In the genomic region with DNA sequence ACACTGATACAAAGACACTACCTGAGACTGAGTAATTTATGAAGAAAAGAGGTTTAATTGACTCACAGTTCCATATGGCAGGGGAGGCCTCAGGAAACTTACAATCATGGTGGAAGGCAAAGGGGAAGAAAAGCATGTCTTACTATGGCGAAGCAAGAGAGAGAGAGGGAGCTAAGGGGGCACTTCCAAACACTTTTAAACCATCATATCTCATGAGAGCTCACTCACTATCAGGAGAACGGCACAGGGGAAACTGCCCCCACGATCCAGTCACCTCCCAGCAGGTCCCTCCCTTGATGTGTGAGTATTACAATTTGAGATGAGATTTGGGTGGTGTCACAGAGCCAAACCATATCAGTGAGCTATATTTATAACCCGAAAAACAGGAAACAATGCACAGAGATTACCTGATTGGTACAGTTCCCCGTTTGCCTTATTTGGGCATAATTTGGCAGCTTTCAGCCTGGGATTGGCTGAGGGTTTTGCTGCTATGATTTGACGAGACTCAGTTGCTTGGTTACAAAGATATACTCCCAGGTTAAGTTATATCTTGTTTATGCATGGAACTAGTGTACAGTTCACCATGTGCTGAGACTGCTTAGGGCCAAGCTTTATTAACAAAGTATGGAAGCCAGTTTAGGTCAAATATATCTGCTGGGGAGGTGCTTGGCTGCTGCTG, we compare ENCODE assay signal across 1 cellular context.
TF ChIP-seq lines count a peak whose summit lies in the region.

No MANE protein-coding gene starts in this region.

TF ChIP-seq in K562, 482 proteins besides CTCF, POLR2A, EP300 and RAD21 (continued from another document and continues in another):
- TF ChIP-seq ZNF696 (CRISPR knock-in tag; conservative IDR thresholded peaks at IDR 0.05), result no peak
- TF ChIP-seq NR1H2 (CRISPR knock-in tag; IDR thresholded peaks at IDR 0.05), result no peak
- no peak for TF ChIP-seq THRAP3 (IDR thresholded peaks at IDR 0.05; ENCODE audit: borderline replicate concordance)
- TF ChIP-seq SRF (CRISPR knock-in tag; IDR thresholded peaks at IDR 0.05), result peak; percentile 95 to 100
- TF ChIP-seq TBL1XR1 (IDR thresholded peaks at IDR 0.05; ENCODE audit: low read length in 2 of 2), result no peak
- no peak for TF ChIP-seq KAT7 (CRISPR knock-in tag; IDR thresholded peaks at IDR 0.05; ENCODE audit: borderline replicate concordance)
- no peak for TF ChIP-seq CEBPB (tag; IDR thresholded peaks at IDR 0.05)
- TF ChIP-seq MCM7 (IDR thresholded peaks at IDR 0.05), result no peak
- TF ChIP-seq ZNF407 (IDR thresholded peaks at IDR 0.05; ENCODE audit: low read depth), result peak; percentile 67
- TF ChIP-seq, protein P1, sequence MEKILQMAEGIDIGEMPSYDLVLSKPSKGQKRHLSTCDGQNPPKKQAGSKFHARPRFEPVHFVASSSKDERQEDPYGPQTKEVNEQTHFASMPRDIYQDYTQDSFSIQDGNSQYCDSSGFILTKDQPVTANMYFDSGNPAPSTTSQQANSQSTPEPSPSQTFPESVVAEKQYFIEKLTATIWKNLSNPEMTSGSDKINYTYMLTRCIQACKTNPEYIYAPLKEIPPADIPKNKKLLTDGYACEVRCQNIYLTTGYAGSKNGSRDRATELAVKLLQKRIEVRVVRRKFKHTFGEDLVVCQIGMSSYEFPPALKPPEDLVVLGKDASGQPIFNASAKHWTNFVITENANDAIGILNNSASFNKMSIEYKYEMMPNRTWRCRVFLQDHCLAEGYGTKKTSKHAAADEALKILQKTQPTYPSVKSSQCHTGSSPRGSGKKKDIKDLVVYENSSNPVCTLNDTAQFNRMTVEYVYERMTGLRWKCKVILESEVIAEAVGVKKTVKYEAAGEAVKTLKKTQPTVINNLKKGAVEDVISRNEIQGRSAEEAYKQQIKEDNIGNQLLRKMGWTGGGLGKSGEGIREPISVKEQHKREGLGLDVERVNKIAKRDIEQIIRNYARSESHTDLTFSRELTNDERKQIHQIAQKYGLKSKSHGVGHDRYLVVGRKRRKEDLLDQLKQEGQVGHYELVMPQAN (IDR thresholded peaks at IDR 0.05; ENCODE audit: borderline replicate concordance), result no peak
- TF ChIP-seq ZNF146 (CRISPR knock-in tag; IDR thresholded peaks at IDR 0.05; ENCODE audit: unreplicated experiment), result no peak
- TF ChIP-seq TCF7L2 (IDR thresholded peaks at IDR 0.05; ENCODE audit: low read depth, low read length), result no peak
- TF ChIP-seq DLX4 (CRISPR knock-in tag; IDR thresholded peaks at IDR 0.05), result no peak
- peak; percentile 26; the same call in 1 of the 2 replicates for TF ChIP-seq GABPA (tag; conservative IDR thresholded peaks at IDR 0.05; ENCODE audit: low read depth)
- TF ChIP-seq NFE2 (IDR thresholded peaks at IDR 0.05; ENCODE audit: low read depth), result no peak
- TF ChIP-seq, protein P2, sequence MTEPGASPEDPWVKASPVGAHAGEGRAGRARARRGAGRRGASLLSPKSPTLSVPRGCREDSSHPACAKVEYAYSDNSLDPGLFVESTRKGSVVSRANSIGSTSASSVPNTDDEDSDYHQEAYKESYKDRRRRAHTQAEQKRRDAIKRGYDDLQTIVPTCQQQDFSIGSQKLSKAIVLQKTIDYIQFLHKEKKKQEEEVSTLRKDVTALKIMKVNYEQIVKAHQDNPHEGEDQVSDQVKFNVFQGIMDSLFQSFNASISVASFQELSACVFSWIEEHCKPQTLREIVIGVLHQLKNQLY (CRISPR knock-in tag; conservative IDR thresholded peaks at IDR 0.05), result no peak
- no peak for TF ChIP-seq ZNF507 (tag; conservative IDR thresholded peaks at IDR 0.05)
- TF ChIP-seq ZNF354B (CRISPR knock-in tag; IDR thresholded peaks at IDR 0.05), result no peak
- TF ChIP-seq NUFIP1 (IDR thresholded peaks at IDR 0.05; ENCODE audit: partially characterized antibody), result no peak
- TF ChIP-seq MEF2A (IDR thresholded peaks at IDR 0.05; ENCODE audit: control insufficient read depth, low read depth, low read length), result peak; percentile 66; the same call in 1 of the 2 replicates
- no peak for TF ChIP-seq MYBL2 (IDR thresholded peaks at IDR 0.05; ENCODE audit: low read depth)
- no peak for TF ChIP-seq MYBL2 (CRISPR knock-in tag; IDR thresholded peaks at IDR 0.05; ENCODE audit: borderline replicate concordance)
- TF ChIP-seq, protein P3, sequence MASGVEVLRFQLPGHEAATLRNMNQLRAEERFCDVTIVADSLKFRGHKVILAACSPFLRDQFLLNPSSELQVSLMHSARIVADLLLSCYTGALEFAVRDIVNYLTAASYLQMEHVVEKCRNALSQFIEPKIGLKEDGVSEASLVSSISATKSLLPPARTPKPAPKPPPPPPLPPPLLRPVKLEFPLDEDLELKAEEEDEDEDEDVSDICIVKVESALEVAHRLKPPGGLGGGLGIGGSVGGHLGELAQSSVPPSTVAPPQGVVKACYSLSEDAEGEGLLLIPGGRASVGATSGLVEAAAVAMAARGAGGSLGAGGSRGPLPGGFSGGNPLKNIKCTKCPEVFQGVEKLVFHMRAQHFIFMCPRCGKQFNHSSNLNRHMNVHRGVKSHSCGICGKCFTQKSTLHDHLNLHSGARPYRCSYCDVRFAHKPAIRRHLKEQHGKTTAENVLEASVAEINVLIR (CRISPR knock-in tag; IDR thresholded peaks at IDR 0.05), result no peak
- TF ChIP-seq SAP30 (IDR thresholded peaks at IDR 0.05; ENCODE audit: borderline replicate concordance, insufficient read depth, low read depth, low read length, poor library complexity, severe bottlenecking), result no peak
- no peak for TF ChIP-seq SIN3B (IDR thresholded peaks at IDR 0.05; ENCODE audit: low read depth)
- no peak for TF ChIP-seq POLR2B (IDR thresholded peaks at IDR 0.05; ENCODE audit: low read depth, partially characterized antibody)
- TF ChIP-seq ZNF121 (CRISPR knock-in tag; conservative IDR thresholded peaks at IDR 0.05), result no peak
- TF ChIP-seq, protein P4, sequence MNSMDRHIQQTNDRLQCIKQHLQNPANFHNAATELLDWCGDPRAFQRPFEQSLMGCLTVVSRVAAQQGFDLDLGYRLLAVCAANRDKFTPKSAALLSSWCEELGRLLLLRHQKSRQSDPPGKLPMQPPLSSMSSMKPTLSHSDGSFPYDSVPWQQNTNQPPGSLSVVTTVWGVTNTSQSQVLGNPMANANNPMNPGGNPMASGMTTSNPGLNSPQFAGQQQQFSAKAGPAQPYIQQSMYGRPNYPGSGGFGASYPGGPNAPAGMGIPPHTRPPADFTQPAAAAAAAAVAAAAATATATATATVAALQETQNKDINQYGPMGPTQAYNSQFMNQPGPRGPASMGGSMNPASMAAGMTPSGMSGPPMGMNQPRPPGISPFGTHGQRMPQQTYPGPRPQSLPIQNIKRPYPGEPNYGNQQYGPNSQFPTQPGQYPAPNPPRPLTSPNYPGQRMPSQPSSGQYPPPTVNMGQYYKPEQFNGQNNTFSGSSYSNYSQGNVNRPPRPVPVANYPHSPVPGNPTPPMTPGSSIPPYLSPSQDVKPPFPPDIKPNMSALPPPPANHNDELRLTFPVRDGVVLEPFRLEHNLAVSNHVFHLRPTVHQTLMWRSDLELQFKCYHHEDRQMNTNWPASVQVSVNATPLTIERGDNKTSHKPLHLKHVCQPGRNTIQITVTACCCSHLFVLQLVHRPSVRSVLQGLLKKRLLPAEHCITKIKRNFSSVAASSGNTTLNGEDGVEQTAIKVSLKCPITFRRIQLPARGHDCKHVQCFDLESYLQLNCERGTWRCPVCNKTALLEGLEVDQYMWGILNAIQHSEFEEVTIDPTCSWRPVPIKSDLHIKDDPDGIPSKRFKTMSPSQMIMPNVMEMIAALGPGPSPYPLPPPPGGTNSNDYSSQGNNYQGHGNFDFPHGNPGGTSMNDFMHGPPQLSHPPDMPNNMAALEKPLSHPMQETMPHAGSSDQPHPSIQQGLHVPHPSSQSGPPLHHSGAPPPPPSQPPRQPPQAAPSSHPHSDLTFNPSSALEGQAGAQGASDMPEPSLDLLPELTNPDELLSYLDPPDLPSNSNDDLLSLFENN (IDR thresholded peaks at IDR 0.05; ENCODE audit: low read depth in 2 of 2, low read length in 2 of 2), result no peak
- TF ChIP-seq MTA2 (IDR thresholded peaks at IDR 0.05; ENCODE audit: low read depth), result no peak
- TF ChIP-seq MCM2 (IDR thresholded peaks at IDR 0.05; ENCODE audit: low read depth), result no peak
- TF ChIP-seq KLF13 (tag; IDR thresholded peaks at IDR 0.05; ENCODE audit: borderline replicate concordance, low read depth), result no peak
- TF ChIP-seq RBM22 (IDR thresholded peaks at IDR 0.05; ENCODE audit: low read depth, low read length, poor library complexity, severe bottlenecking), result no peak
- no peak for TF ChIP-seq SREBF2 (CRISPR knock-in tag; IDR thresholded peaks at IDR 0.05)
- TF ChIP-seq HMG20A (CRISPR knock-in tag; conservative IDR thresholded peaks at IDR 0.05), result no peak
- TF ChIP-seq HEY1 (CRISPR knock-in tag; IDR thresholded peaks at IDR 0.05; ENCODE audit: borderline replicate concordance), result no peak
- TF ChIP-seq, protein P5, sequence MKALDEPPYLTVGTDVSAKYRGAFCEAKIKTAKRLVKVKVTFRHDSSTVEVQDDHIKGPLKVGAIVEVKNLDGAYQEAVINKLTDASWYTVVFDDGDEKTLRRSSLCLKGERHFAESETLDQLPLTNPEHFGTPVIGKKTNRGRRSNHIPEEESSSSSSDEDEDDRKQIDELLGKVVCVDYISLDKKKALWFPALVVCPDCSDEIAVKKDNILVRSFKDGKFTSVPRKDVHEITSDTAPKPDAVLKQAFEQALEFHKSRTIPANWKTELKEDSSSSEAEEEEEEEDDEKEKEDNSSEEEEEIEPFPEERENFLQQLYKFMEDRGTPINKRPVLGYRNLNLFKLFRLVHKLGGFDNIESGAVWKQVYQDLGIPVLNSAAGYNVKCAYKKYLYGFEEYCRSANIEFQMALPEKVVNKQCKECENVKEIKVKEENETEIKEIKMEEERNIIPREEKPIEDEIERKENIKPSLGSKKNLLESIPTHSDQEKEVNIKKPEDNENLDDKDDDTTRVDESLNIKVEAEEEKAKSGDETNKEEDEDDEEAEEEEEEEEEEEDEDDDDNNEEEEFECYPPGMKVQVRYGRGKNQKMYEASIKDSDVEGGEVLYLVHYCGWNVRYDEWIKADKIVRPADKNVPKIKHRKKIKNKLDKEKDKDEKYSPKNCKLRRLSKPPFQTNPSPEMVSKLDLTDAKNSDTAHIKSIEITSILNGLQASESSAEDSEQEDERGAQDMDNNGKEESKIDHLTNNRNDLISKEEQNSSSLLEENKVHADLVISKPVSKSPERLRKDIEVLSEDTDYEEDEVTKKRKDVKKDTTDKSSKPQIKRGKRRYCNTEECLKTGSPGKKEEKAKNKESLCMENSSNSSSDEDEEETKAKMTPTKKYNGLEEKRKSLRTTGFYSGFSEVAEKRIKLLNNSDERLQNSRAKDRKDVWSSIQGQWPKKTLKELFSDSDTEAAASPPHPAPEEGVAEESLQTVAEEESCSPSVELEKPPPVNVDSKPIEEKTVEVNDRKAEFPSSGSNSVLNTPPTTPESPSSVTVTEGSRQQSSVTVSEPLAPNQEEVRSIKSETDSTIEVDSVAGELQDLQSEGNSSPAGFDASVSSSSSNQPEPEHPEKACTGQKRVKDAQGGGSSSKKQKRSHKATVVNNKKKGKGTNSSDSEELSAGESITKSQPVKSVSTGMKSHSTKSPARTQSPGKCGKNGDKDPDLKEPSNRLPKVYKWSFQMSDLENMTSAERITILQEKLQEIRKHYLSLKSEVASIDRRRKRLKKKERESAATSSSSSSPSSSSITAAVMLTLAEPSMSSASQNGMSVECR (CRISPR knock-in tag; IDR thresholded peaks at IDR 0.05), result no peak
